ENCODE assay signal across 17 cellular contexts in the genomic region with DNA sequence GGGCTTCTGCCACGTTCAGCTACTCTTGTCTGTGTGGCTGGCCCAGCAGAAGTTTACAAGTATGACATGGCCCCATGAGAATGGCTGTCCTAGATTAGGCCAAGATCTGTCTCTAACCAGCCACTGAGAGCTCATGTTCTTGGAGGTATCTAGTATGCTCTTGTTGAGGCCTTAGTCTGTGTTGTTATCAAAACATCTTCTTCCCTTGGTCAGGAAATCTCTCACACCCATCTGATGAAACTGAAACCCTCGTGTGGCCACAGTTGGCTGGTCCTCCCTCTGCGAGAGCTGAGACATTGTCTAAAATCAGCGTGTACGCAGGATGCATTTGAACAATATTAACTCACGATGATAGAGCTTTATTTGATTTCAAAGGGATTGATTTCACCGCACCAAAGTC.
DNase-seq lines count a peak whose midpoint lies in the region; ATAC-seq and TF ChIP-seq lines count a peak whose summit lies in the region.
"Had no signal": no experiment of that assay in that cellular context is flagged by ENCODE, and none has a peak within 500 bp of the region (broad histone marks: within the 10 kb centered on the region; RNA-seq: fewer than 3 reads in every experiment).

No MANE protein-coding gene starts in this region.

- H3K9me3 ChIP-seq in esophagus squamous epithelium (peaks cover 0 to 15% (median 0%) of the 10 kb centered on the region in 3 donors), Karpas-422 (ENCODE audit: low read length) (no peaks in the 10 kb centered on the region)
- H3K9me3 ChIP-seq: adrenal gland, upper lobe of right lung had no signal

- no peak for TF ChIP-seq CTCF in esophagus squamous epithelium (IDR thresholded peaks at IDR 0.05)

- no peak overlapping the region for H3K4me3 Mint-ChIP-seq in activated CD4-positive, alpha-beta T cell treated with anti-CD3 and anti-CD28 coated beads, Interleukin-2, amount 10 ng/mL, durations not matched to agents 7 days and 5 days
- no peak overlapping the region for H3K4me3 Mint-ChIP-seq in stimulated activated effector memory CD8-positive, alpha-beta T cell treated with anti-CD3 and anti-CD28 coated beads, Interleukin-12 subunit alpha, Interleukin-12 subunit beta, amount 100 ng/mL, for 72 hours
- H3K4me3 Mint-ChIP-seq: CD4-positive, alpha-beta memory T cell had no signal

- no peak overlapping the region for H3K4me2 ChIP-seq in Karpas-422 (ENCODE audit: low read depth, low read length, poor library complexity, severe bottlenecking)

- H3K4me1 ChIP-seq in esophagus squamous epithelium: peaks cover 7 to 55% (median 20%) of the 10 kb centered on the region in 3 donors
- H3K4me1 ChIP-seq in Karpas-422 (ENCODE audit: low read length): no peaks in the 10 kb centered on the region

- intact Hi-C loops in esophagus squamous epithelium (cut with DNase I): no loop called here

- TF ChIP-seq POLR2A in esophagus squamous epithelium (IDR thresholded peaks at IDR 0.05): no peak

- H3K9ac ChIP-seq in Karpas-422 (ENCODE audit: low read length): no peak overlapping the region

- peaks cover 32% of the 10 kb centered on the region for H3K9me3 Mint-ChIP-seq in activated CD4-positive, alpha-beta T cell treated with anti-CD3 and anti-CD28 coated beads, Interleukin-2, amount 10 ng/mL, durations not matched to agents 7 days and 5 days
- no peaks in the 10 kb centered on the region for H3K9me3 Mint-ChIP-seq in stimulated activated effector memory CD8-positive, alpha-beta T cell treated with anti-CD3 and anti-CD28 coated beads, Interleukin-12 subunit alpha, Interleukin-12 subunit beta, amount 100 ng/mL, for 72 hours

- H3K36me3 ChIP-seq in esophagus squamous epithelium (peaks cover 0 to 71% (median 0%) of the 10 kb centered on the region in 3 donors), Karpas-422 (ENCODE audit: insufficient read depth, low read length) (no peaks in the 10 kb centered on the region)

- no peaks in the 10 kb centered on the region for H3K27me3 Mint-ChIP-seq in activated CD4-positive, alpha-beta T cell treated with anti-CD3 and anti-CD28 coated beads, Interleukin-2, amount 10 ng/mL, durations not matched to agents 7 days and 5 days
- H3K27me3 Mint-ChIP-seq: CD4-positive, alpha-beta memory T cell had no signal

- H4K20me1 ChIP-seq in Karpas-422 (ENCODE audit: insufficient read depth, low read depth, low read length): no peaks in the 10 kb centered on the region

- H3K36me3 Mint-ChIP-seq in activated CD4-positive, alpha-beta T cell treated with anti-CD3 and anti-CD28 coated beads, Interleukin-2, amount 10 ng/mL, durations not matched to agents 7 days and 5 days (ENCODE audit: low read depth): peaks cover 46% of the 10 kb centered on the region
- H3K36me3 Mint-ChIP-seq in stimulated activated effector memory CD8-positive, alpha-beta T cell treated with anti-CD3 and anti-CD28 coated beads, Interleukin-12 subunit alpha, Interleukin-12 subunit beta, amount 100 ng/mL, for 72 hours: peaks cover 54% of the 10 kb centered on the region

- H3K27me3 ChIP-seq in esophagus squamous epithelium (no peaks in the 10 kb centered on the region), Karpas-422 (ENCODE audit: low read length) (no peaks in the 10 kb centered on the region)
- H3K27me3 ChIP-seq: adrenal gland, upper lobe of right lung had no signal

- no peak overlapping the region for H3K4me3 ChIP-seq in esophagus squamous epithelium
- H3K4me3 ChIP-seq in Karpas-422 (ENCODE audit: low read length): no peak overlapping the region
- H3K4me3 ChIP-seq: adrenal gland, upper lobe of right lung had no signal

- H3K79me2 ChIP-seq in Karpas-422 (ENCODE audit: low read length): no peaks in the 10 kb centered on the region

- peak overlapping the region; percentile 81 for H3K27ac Mint-ChIP-seq in activated CD4-positive, alpha-beta T cell treated with anti-CD3 and anti-CD28 coated beads, Interleukin-2, amount 10 ng/mL, durations not matched to agents 7 days and 5 days
- peak overlapping the region; percentile 33 for H3K27ac Mint-ChIP-seq in stimulated activated effector memory CD8-positive, alpha-beta T cell treated with anti-CD3 and anti-CD28 coated beads, Interleukin-12 subunit alpha, Interleukin-12 subunit beta, amount 100 ng/mL, for 72 hours

- peak; percentile 60 for ATAC-seq in HG03196 (IDR thresholded peaks at IDR 0.05; ENCODE audit: unreplicated experiment)
- ATAC-seq in stimulated activated effector memory CD8-positive, alpha-beta T cell treated with anti-CD3 and anti-CD28 coated beads, Interleukin-12 subunit alpha, Interleukin-12 subunit beta, amount 100 ng/mL, for 72 hours: peak; percentile 52
- ATAC-seq in GM19463 (IDR thresholded peaks at IDR 0.05; ENCODE audit: unreplicated experiment): no peak
- ATAC-seq: activated CD4-positive, CD25-positive, alpha-beta regulatory T cell treated with anti-CD3 and anti-CD28 coated beads, Interleukin-2, amount 50 U/mL, for 24 hours; Panc1; upper lobe of right lung had no signal

- H3K27ac ChIP-seq in esophagus squamous epithelium (peak overlapping the region in 3 of 4 donors; percentile 33 to 54 (median 40)), Karpas-422 (ENCODE audit: low read length) (no peak overlapping the region)
- H3K27ac ChIP-seq: HL-60, upper lobe of right lung had no signal

- no peak for DNase-seq in activated CD4-positive, alpha-beta T cell treated with anti-CD3 and anti-CD28 coated beads, Interleukin-2, amount 10 ng/mL, durations not matched to agents 7 days and 5 days
- DNase-seq in activated CD4-positive, alpha-beta T cell treated with anti-CD3 and anti-CD28 coated beads for 1 hour: no peak
- DNase-seq in esophagus squamous epithelium (lab: John Stamatoyannopoulos, UW) (no peak), HuH-7.5 (ENCODE audit: low spot score) (no peak), Karpas-422 (no peak)
- DNase-seq in stimulated activated effector memory CD8-positive, alpha-beta T cell treated with anti-CD3 and anti-CD28 coated beads, Interleukin-12 subunit alpha, Interleukin-12 subunit beta, amount 100 ng/mL, for 72 hours (ENCODE audit: low spot score in 2 of 2): no peak
- DNase-seq: 8988T; adrenal gland; CD4-positive, alpha-beta memory T cell; HCEC 1CT; NCI-H1694 treated with DMSO at 0.1 percent for 48 hours; upper lobe of right lung had no signal

- H3K9me2 ChIP-seq in Karpas-422 (replicated peaks; ENCODE audit: insufficient read depth, low read length): no peaks in the 10 kb centered on the region

- POLR2A ChIA-PET in activated CD4-positive, alpha-beta T cell treated with anti-CD3 and anti-CD28 coated beads, Interleukin-2, amount 10 ng/mL, durations not matched to agents 7 days and 5 days (lab: Charles Lee): no interaction called here

- no peak overlapping the region for H2AFZ ChIP-seq in Karpas-422 (ENCODE audit: low read length)

- 83 to 95% methylated on average over 5 to 6 of the region's 7 CpGs for WGBS in esophagus squamous epithelium, 2 donors

- CTCF ChIA-PET in activated CD4-positive, alpha-beta T cell treated with anti-CD3 and anti-CD28 coated beads, Interleukin-2, amount 10 ng/mL, durations not matched to agents 7 days and 5 days (lab: Charles Lee): interaction anchor here (0.8 to 1.6 kb wide), 5 partner anchors 9 to 135 kb away, joined by 3 to 5 read pairs (median 3); no protein-coding TSS in a partner anchor

- peaks cover 65% of the 10 kb centered on the region for H3K4me1 Mint-ChIP-seq in activated CD4-positive, alpha-beta T cell treated with anti-CD3 and anti-CD28 coated beads, Interleukin-2, amount 10 ng/mL, durations not matched to agents 7 days and 5 days
- H3K4me1 Mint-ChIP-seq in stimulated activated effector memory CD8-positive, alpha-beta T cell treated with anti-CD3 and anti-CD28 coated beads, Interleukin-12 subunit alpha, Interleukin-12 subunit beta, amount 100 ng/mL, for 72 hours: peaks cover 71% of the 10 kb centered on the region
